In genomic region chr2:24046930-24047702, GRCh38 we compare ENCODE assay signal across 8 cellular contexts. TPM values are rescaled to one million over a fixed set of nuclear protein-coding genes. Genes with fewer than 3 reads are reported as not detected.
DNase-seq lines count a peak whose midpoint lies in the region; ATAC-seq and TF ChIP-seq lines count a peak whose summit lies in the region.

A gene with protein sequence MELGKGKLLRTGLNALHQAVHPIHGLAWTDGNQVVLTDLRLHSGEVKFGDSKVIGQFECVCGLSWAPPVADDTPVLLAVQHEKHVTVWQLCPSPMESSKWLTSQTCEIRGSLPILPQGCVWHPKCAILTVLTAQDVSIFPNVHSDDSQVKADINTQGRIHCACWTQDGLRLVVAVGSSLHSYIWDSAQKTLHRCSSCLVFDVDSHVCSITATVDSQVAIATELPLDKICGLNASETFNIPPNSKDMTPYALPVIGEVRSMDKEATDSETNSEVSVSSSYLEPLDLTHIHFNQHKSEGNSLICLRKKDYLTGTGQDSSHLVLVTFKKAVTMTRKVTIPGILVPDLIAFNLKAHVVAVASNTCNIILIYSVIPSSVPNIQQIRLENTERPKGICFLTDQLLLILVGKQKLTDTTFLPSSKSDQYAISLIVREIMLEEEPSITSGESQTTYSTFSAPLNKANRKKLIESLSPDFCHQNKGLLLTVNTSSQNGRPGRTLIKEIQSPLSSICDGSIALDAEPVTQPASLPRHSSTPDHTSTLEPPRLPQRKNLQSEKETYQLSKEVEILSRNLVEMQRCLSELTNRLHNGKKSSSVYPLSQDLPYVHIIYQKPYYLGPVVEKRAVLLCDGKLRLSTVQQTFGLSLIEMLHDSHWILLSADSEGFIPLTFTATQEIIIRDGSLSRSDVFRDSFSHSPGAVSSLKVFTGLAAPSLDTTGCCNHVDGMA (minus strand): TSS chr2:24047391. CDS start chr2:24039494, 7,897 bp downstream.

- peaks cover 18 to 51% (median 37%) of the 10 kb centered on the region in 6 donors for H3K4me1 ChIP-seq in spleen

- DNase-seq in AG04450 (ENCODE audit: low read depth, low spot score) = peak; percentile 97
- peak; percentile 99 for DNase-seq in NCI-H226
- peak; percentile 94 for DNase-seq in WTC11 (ENCODE audit: low spot score)
- DNase-seq in caudate nucleus (lab: John Stamatoyannopoulos, UW) = peak; percentile 45 to 100 (median 96)
- DNase-seq in inferior parietal cortex (ENCODE audit: extremely low spot score) = peak; percentile 97
- DNase-seq in spleen = peak; percentile 95

- 0 out of 2 replicates have a peak, but pooled peaks cover 3% of the 10 kb centered on the region for H3K36me3 Mint-ChIP-seq in WTC11

- H3K27ac ChIP-seq in AG04450 (ENCODE audit: low read depth, low read length) (peak within 1 kb of the TSS; percentile 31), caudate nucleus (ENCODE audit: low read depth, low read length) (no peak within 1 kb of the TSS), spleen (peak within 1 kb of the TSS in 7 of 8 donors; percentile 65 to 84 (median 75))

- CTCF ChIA-PET in AG04450 (lab: Charles Lee) (interaction anchor here (0.6 to 2.1 kb wide), 5 partner anchors 23 to 222 kb away, joined by 3 to 8 read pairs (median 6); partner anchors contain the start of genes ATAD2B and TP53I3), WTC11 (lab: Charles Lee) (interaction anchor here (0.9 to 1.8 kb wide), 11 partner anchors 14 to 245 kb away, joined by 3 to 17 read pairs (median 6); partner anchors contain the start of genes ATAD2B and TP53I3)

- no peaks in the 10 kb centered on the region for H3K36me3 ChIP-seq in spleen

- peaks cover 26% of the 10 kb centered on the region for H3K4me1 Mint-ChIP-seq in WTC11

- 0 to 1% (median 0%) methylated on average over 35 to 38 of the region's 38 CpGs for WGBS in spleen, 5 donors

- H3K27ac Mint-ChIP-seq in WTC11 = peak within 1 kb of the TSS; percentile 92

- ATAC-seq in GM18909 (IDR thresholded peaks at IDR 0.05; ENCODE audit: poor library complexity, unreplicated experiment) = peak; percentile 99
- peak; percentile 99 for ATAC-seq in HG03175 (IDR thresholded peaks at IDR 0.05; ENCODE audit: unreplicated experiment)
- peak; percentile 93 for ATAC-seq in WTC11

- no peaks in the 10 kb centered on the region; the same call in 1 of the 2 replicates for H3K9me3 ChIP-seq in AG04450 (ENCODE audit: control insufficient read depth, insufficient read depth, low read length)
- H3K9me3 ChIP-seq in spleen = no peaks in the 10 kb centered on the region

- TF ChIP-seq CTCF in AG04450 (IDR thresholded peaks at IDR 0.05; ENCODE audit: low read depth, low read length) = no peak
- TF ChIP-seq CTCF in WTC11 (IDR thresholded peaks at IDR 0.05) = no peak
- peak in 1 of 11 experiments; percentile 6 for TF ChIP-seq CTCF in spleen (IDR thresholded peaks at IDR 0.05 in 8 of 11, conservative IDR thresholded peaks at IDR 0.05 in 3 of 11)

- peak in 1 of 3 donors; percentile 30 for TF ChIP-seq POLR2A in spleen (IDR thresholded peaks at IDR 0.05)

- POLR2A ChIA-PET in AG04450 (lab: Yijun Ruan, JAX) = interaction anchor here (0.6 to 1.5 kb wide), 12 partner anchors 9 to 338 kb away, joined by 3 to 18 read pairs (median 4); partner anchors contain the start of genes ATAD2B, SF3B6 and TP53I3
- POLR2A ChIA-PET in WTC11 (lab: Charles Lee) = interaction anchor here (0.6 to 1.8 kb wide), 9 partner anchors 10 to 300 kb away, joined by 3 to 29 read pairs (median 4); partner anchors contain the start of genes ATAD2B, SF3B6 and TP53I3

- H3K27me3 ChIP-seq in AG04450 (ENCODE audit: control insufficient read depth, insufficient read depth, low read length) (no peaks in the 10 kb centered on the region), spleen (replicated peaks in 1 of 7) (peaks cover 0 to 27% (median 0%) of the 10 kb centered on the region in 7 donors)

- H3K4me3 ChIP-seq in AG04450 (ENCODE audit: low read depth, low read length) = peak within 1 kb of the TSS; percentile 91
- H3K4me3 ChIP-seq in spleen = peak within 1 kb of the TSS; percentile 58 to 82 (median 70)

- H3K9me3 Mint-ChIP-seq in WTC11 = no peaks in the 10 kb centered on the region

- intact Hi-C loops in spleen (cut with DNase I; ENCODE audit: low total_unique reads) = no loop called here

- H3K4me3 Mint-ChIP-seq in WTC11 = peak within 1 kb of the TSS; percentile 97

- H3K27me3 Mint-ChIP-seq in WTC11 (ENCODE audit: low read depth) = no peaks in the 10 kb centered on the region

TF ChIP-seq in WTC11, 78 proteins besides CTCF, POLR2A, EP300 and RAD21 (continues in another document):
- TF ChIP-seq TEAD1 (CRISPR knock-in tag; IDR thresholded peaks at IDR 0.05) (peak; percentile 80; the same call in 1 of the 2 replicates), SP1 (CRISPR knock-in tag; conservative IDR thresholded peaks at IDR 0.05) (peak; percentile 63), ZNF138 (CRISPR knock-in tag; conservative IDR thresholded peaks at IDR 0.05) (no peak), FOXK1 (CRISPR knock-in tag; IDR thresholded peaks at IDR 0.05) (no peak), NR1H2 (CRISPR knock-in tag; IDR thresholded peaks at IDR 0.05) (no peak), GABPB1 (CRISPR knock-in tag; IDR thresholded peaks at IDR 0.05) (peak; percentile 44; the same call in 1 of the 2 replicates), NFE2L1 (CRISPR knock-in tag; IDR thresholded peaks at IDR 0.05) (peak; percentile 44; the same call in 1 of the 2 replicates), NFYB (CRISPR knock-in tag; conservative IDR thresholded peaks at IDR 0.05; ENCODE audit: low read depth) (peak; percentile 92), FOXP4 (CRISPR knock-in tag; IDR thresholded peaks at IDR 0.05) (no peak), ZNF416 (CRISPR knock-in tag; IDR thresholded peaks at IDR 0.05) (no peak), ZNF232 (CRISPR knock-in tag; IDR thresholded peaks at IDR 0.05) (0 out of 2 replicates have a peak, but pooled peaks have one; percentile 42), TP53 (CRISPR knock-in tag; IDR thresholded peaks at IDR 0.05) (no peak), OVOL2 (CRISPR knock-in tag; IDR thresholded peaks at IDR 0.05; ENCODE audit: borderline replicate concordance) (no peak), NFATC4 (CRISPR knock-in tag; IDR thresholded peaks at IDR 0.05) (no peak), FOXJ3 (CRISPR knock-in tag; IDR thresholded peaks at IDR 0.05; ENCODE audit: borderline replicate concordance) (no peak), ERG (CRISPR knock-in tag; IDR thresholded peaks at IDR 0.05) (no peak), KAT7 (CRISPR knock-in tag; IDR thresholded peaks at IDR 0.05; ENCODE audit: borderline replicate concordance) (no peak)
- TF ChIP-seq, protein P1, sequence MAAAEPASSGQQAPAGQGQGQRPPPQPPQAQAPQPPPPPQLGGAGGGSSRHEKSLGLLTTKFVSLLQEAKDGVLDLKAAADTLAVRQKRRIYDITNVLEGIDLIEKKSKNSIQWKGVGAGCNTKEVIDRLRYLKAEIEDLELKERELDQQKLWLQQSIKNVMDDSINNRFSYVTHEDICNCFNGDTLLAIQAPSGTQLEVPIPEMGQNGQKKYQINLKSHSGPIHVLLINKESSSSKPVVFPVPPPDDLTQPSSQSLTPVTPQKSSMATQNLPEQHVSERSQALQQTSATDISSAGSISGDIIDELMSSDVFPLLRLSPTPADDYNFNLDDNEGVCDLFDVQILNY (CRISPR knock-in tag; IDR thresholded peaks at IDR 0.05) = 0 out of 2 replicates have a peak, but pooled peaks have one; percentile 43

RNA-seq across cellular contexts. Expression of the gene that starts here (rescaled TPM):
- 13.6 and 16.1 TPM in 2 replicates for polyA plus RNA-seq in AG04450 (2011; rRNA removed)
- 30.8 and 31.7 TPM in 2 replicates for polyA minus RNA-seq in AG04450 (2011; rRNA and poly(A)+ RNA removed)
- total RNA-seq in WTC11 (2021) = 30.5 to 33.6 TPM (median 31.9 TPM) in 3 replicates
- total RNA-seq in spleen = 10 to 100 TPM in 4 of 7 donors, 1 to 10 TPM in 3; 7.0 to 13.1 (median 10.5) TPM
- 1 to 10 TPM; 2.9 to 4.1 (median 3.9) TPM for polyA plus RNA-seq in spleen
